1 cellular context compared by ENCODE assay signal in the genomic region with DNA sequence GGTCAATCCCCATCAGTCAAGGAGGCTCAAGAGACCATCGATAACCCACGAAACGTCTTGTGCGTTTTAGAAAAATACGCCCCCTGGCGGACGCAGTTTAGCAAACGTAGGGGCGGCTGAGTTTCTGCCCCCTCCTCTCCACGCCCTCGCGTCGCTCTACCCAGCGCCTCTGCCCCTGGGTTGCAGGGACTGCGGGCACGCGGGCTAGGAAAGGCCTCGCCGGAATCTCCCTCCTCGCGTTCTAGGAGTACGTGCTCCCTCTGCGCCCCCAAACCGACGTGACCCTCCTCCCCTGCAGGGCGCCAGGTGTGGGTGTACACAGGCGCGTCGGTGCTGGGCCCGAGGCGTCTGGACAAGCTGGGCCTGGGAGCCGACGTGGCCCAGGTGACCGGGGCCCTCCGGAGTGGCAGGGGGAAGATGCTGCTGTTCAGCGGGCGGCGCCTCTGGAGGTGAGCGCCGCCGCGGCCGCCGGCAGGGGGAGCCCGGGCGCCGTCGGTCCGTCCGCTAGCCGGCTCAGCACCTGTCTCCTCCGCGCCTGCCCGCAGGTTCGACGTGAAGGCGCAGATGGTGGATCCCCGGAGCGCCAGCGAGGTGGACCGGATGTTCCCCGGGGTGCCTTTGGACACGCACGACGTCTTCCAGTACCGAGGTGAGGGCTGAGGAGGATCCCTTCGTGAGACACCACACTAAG.
TF ChIP-seq lines count a peak whose summit lies in the region.

No MANE protein-coding gene starts in this region.

TF ChIP-seq in HepG2, 621 proteins besides CTCF, POLR2A, EP300 and RAD21 (continued from another document and continues in another):
- TF ChIP-seq, protein P1, sequence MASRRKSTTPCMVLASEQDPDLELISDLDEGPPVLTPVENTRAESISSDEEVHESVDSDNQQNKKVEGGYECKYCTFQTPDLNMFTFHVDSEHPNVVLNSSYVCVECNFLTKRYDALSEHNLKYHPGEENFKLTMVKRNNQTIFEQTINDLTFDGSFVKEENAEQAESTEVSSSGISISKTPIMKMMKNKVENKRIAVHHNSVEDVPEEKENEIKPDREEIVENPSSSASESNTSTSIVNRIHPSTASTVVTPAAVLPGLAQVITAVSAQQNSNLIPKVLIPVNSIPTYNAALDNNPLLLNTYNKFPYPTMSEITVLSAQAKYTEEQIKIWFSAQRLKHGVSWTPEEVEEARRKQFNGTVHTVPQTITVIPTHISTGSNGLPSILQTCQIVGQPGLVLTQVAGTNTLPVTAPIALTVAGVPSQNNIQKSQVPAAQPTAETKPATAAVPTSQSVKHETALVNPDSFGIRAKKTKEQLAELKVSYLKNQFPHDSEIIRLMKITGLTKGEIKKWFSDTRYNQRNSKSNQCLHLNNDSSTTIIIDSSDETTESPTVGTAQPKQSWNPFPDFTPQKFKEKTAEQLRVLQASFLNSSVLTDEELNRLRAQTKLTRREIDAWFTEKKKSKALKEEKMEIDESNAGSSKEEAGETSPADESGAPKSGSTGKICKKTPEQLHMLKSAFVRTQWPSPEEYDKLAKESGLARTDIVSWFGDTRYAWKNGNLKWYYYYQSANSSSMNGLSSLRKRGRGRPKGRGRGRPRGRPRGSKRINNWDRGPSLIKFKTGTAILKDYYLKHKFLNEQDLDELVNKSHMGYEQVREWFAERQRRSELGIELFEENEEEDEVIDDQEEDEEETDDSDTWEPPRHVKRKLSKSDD (CRISPR knock-in tag; IDR thresholded peaks at IDR 0.05; ENCODE audit: low read depth), result no peak
- peak; percentile 72; the same call in 1 of the 2 replicates for TF ChIP-seq ZFX (CRISPR knock-in tag; IDR thresholded peaks at IDR 0.05; ENCODE audit: low read depth)
- TF ChIP-seq ZNF850 (CRISPR knock-in tag; conservative IDR thresholded peaks at IDR 0.05), result no peak
- TF ChIP-seq ZFYVE20 (CRISPR knock-in tag; IDR thresholded peaks at IDR 0.05; ENCODE audit: borderline replicate concordance, low read depth), result no peak
- peak; percentile 31; the same call in 1 of the 2 replicates for TF ChIP-seq ZMYM4 (CRISPR knock-in tag; IDR thresholded peaks at IDR 0.05)
- TF ChIP-seq ZNF550 (CRISPR knock-in tag; IDR thresholded peaks at IDR 0.05; ENCODE audit: borderline replicate concordance), result no peak
- TF ChIP-seq RARG (CRISPR knock-in tag; IDR thresholded peaks at IDR 0.05; ENCODE audit: low read depth), result no peak
- TF ChIP-seq, protein P2, sequence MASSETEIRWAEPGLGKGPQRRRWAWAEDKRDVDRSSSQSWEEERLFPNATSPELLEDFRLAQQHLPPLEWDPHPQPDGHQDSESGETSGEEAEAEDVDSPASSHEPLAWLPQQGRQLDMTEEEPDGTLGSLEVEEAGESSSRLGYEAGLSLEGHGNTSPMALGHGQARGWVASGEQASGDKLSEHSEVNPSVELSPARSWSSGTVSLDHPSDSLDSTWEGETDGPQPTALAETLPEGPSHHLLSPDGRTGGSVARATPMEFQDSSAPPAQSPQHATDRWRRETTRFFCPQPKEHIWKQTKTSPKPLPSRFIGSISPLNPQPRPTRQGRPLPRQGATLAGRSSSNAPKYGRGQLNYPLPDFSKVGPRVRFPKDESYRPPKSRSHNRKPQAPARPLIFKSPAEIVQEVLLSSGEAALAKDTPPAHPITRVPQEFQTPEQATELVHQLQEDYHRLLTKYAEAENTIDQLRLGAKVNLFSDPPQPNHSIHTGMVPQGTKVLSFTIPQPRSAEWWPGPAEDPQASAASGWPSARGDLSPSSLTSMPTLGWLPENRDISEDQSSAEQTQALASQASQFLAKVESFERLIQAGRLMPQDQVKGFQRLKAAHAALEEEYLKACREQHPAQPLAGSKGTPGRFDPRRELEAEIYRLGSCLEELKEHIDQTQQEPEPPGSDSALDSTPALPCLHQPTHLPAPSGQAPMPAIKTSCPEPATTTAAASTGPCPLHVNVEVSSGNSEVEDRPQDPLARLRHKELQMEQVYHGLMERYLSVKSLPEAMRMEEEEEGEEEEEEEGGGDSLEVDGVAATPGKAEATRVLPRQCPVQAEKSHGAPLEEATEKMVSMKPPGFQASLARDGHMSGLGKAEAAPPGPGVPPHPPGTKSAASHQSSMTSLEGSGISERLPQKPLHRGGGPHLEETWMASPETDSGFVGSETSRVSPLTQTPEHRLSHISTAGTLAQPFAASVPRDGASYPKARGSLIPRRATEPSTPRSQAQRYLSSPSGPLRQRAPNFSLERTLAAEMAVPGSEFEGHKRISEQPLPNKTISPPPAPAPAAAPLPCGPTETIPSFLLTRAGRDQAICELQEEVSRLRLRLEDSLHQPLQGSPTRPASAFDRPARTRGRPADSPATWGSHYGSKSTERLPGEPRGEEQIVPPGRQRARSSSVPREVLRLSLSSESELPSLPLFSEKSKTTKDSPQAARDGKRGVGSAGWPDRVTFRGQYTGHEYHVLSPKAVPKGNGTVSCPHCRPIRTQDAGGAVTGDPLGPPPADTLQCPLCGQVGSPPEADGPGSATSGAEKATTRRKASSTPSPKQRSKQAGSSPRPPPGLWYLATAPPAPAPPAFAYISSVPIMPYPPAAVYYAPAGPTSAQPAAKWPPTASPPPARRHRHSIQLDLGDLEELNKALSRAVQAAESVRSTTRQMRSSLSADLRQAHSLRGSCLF (CRISPR knock-in tag; IDR thresholded peaks at IDR 0.05; ENCODE audit: borderline replicate concordance), result no peak
- no peak for TF ChIP-seq REXO4 (CRISPR knock-in tag; IDR thresholded peaks at IDR 0.05; ENCODE audit: borderline replicate concordance)
- TF ChIP-seq, protein P3, sequence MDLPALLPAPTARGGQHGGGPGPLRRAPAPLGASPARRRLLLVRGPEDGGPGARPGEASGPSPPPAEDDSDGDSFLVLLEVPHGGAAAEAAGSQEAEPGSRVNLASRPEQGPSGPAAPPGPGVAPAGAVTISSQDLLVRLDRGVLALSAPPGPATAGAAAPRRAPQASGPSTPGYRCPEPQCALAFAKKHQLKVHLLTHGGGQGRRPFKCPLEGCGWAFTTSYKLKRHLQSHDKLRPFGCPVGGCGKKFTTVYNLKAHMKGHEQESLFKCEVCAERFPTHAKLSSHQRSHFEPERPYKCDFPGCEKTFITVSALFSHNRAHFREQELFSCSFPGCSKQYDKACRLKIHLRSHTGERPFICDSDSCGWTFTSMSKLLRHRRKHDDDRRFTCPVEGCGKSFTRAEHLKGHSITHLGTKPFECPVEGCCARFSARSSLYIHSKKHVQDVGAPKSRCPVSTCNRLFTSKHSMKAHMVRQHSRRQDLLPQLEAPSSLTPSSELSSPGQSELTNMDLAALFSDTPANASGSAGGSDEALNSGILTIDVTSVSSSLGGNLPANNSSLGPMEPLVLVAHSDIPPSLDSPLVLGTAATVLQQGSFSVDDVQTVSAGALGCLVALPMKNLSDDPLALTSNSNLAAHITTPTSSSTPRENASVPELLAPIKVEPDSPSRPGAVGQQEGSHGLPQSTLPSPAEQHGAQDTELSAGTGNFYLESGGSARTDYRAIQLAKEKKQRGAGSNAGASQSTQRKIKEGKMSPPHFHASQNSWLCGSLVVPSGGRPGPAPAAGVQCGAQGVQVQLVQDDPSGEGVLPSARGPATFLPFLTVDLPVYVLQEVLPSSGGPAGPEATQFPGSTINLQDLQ (CRISPR knock-in tag; IDR thresholded peaks at IDR 0.05), result no peak; the same call in 1 of the 2 replicates
- peak; percentile 35 for TF ChIP-seq HOXD1 (CRISPR knock-in tag; IDR thresholded peaks at IDR 0.05)
- peak; percentile 53 for TF ChIP-seq ZFY (CRISPR knock-in tag; IDR thresholded peaks at IDR 0.05)
- TF ChIP-seq, protein P4, sequence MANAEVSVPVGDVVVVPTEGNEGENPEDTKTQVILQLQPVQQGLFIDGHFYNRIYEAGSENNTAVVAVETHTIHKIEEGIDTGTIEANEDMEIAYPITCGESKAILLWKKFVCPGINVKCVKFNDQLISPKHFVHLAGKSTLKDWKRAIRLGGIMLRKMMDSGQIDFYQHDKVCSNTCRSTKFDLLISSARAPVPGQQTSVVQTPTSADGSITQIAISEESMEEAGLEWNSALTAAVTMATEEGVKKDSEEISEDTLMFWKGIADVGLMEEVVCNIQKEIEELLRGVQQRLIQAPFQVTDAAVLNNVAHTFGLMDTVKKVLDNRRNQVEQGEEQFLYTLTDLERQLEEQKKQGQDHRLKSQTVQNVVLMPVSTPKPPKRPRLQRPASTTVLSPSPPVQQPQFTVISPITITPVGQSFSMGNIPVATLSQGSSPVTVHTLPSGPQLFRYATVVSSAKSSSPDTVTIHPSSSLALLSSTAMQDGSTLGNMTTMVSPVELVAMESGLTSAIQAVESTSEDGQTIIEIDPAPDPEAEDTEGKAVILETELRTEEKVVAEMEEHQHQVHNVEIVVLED (CRISPR knock-in tag; IDR thresholded peaks at IDR 0.05; ENCODE audit: borderline replicate concordance), result peak; percentile 45; the same call in 1 of the 2 replicates
- peak; percentile 87; the same call in 1 of the 2 replicates for TF ChIP-seq GTF3A (CRISPR knock-in tag; conservative IDR thresholded peaks at IDR 0.05)
- TF ChIP-seq POLR2AphosphoS5 (IDR thresholded peaks at IDR 0.05; ENCODE audit: low read depth, low read length), result no peak
- TF ChIP-seq PHF21A (CRISPR knock-in tag; IDR thresholded peaks at IDR 0.05), result peak; percentile 48; the same call in 1 of the 2 replicates
- TF ChIP-seq, protein P5, sequence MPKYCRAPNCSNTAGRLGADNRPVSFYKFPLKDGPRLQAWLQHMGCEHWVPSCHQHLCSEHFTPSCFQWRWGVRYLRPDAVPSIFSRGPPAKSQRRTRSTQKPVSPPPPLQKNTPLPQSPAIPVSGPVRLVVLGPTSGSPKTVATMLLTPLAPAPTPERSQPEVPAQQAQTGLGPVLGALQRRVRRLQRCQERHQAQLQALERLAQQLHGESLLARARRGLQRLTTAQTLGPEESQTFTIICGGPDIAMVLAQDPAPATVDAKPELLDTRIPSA (CRISPR knock-in tag; IDR thresholded peaks at IDR 0.05; ENCODE audit: borderline replicate concordance), result 0 out of 2 replicates have a peak, but pooled peaks have one; percentile 41
- TF ChIP-seq TRIM24 (CRISPR knock-in tag; IDR thresholded peaks at IDR 0.05), result no peak
- TF ChIP-seq, protein P6, sequence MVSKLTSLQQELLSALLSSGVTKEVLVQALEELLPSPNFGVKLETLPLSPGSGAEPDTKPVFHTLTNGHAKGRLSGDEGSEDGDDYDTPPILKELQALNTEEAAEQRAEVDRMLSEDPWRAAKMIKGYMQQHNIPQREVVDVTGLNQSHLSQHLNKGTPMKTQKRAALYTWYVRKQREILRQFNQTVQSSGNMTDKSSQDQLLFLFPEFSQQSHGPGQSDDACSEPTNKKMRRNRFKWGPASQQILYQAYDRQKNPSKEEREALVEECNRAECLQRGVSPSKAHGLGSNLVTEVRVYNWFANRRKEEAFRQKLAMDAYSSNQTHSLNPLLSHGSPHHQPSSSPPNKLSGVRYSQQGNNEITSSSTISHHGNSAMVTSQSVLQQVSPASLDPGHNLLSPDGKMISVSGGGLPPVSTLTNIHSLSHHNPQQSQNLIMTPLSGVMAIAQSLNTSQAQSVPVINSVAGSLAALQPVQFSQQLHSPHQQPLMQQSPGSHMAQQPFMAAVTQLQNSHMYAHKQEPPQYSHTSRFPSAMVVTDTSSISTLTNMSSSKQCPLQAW (CRISPR knock-in tag; IDR thresholded peaks at IDR 0.05), result peak; percentile 72; the same call in 1 of the 2 replicates
- TF ChIP-seq, protein P7, sequence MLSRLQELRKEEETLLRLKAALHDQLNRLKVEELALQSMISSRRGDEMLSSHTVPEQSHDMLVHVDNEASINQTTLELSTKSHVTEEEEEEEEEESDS (CRISPR knock-in tag; IDR thresholded peaks at IDR 0.05; ENCODE audit: borderline replicate concordance), result 0 out of 2 replicates have a peak, but pooled peaks have one; percentile 51
- TF ChIP-seq ZNF530 (CRISPR knock-in tag; IDR thresholded peaks at IDR 0.05; ENCODE audit: low read depth), result no peak
- TF ChIP-seq ZNF496 (CRISPR knock-in tag; IDR thresholded peaks at IDR 0.05; ENCODE audit: insufficient replicate concordance), result no peak
- peak; percentile 87; the same call in 1 of the 2 replicates for TF ChIP-seq ZC3H13 (CRISPR knock-in tag; IDR thresholded peaks at IDR 0.05)
- TF ChIP-seq ZNF543 (CRISPR knock-in tag; IDR thresholded peaks at IDR 0.05), result peak; percentile 90
- TF ChIP-seq KLF9 (CRISPR knock-in tag; IDR thresholded peaks at IDR 0.05; ENCODE audit: low read depth), result no peak; the same call in 1 of the 2 replicates
- peak; percentile 38; the same call in 1 of the 2 replicates for TF ChIP-seq NR1H2 (CRISPR knock-in tag; IDR thresholded peaks at IDR 0.05; ENCODE audit: borderline replicate concordance, low read depth)
- TF ChIP-seq HMG20B (CRISPR knock-in tag; conservative IDR thresholded peaks at IDR 0.05), result no peak
- TF ChIP-seq, protein P8, sequence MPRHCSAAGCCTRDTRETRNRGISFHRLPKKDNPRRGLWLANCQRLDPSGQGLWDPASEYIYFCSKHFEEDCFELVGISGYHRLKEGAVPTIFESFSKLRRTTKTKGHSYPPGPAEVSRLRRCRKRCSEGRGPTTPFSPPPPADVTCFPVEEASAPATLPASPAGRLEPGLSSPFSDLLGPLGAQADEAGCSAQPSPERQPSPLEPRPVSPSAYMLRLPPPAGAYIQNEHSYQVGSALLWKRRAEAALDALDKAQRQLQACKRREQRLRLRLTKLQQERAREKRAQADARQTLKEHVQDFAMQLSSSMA (CRISPR knock-in tag; IDR thresholded peaks at IDR 0.05), result no peak
- peak; percentile 66; the same call in 1 of the 2 replicates for TF ChIP-seq FOXC1 (CRISPR knock-in tag; IDR thresholded peaks at IDR 0.05; ENCODE audit: borderline replicate concordance)
- peak; percentile 95 for TF ChIP-seq RBM39 (IDR thresholded peaks at IDR 0.05; ENCODE audit: low read depth, low read length, poor library complexity, severe bottlenecking)
- TF ChIP-seq SP5 (CRISPR knock-in tag; IDR thresholded peaks at IDR 0.05; ENCODE audit: borderline replicate concordance, low read depth), result no peak
- TF ChIP-seq GLI4 (CRISPR knock-in tag; IDR thresholded peaks at IDR 0.05; ENCODE audit: borderline replicate concordance), result peak; percentile 81; the same call in 1 of the 2 replicates
- peak; percentile 36; the same call in 1 of the 2 replicates for TF ChIP-seq SOX5 (CRISPR knock-in tag; IDR thresholded peaks at IDR 0.05; ENCODE audit: borderline replicate concordance)
- TF ChIP-seq HCFC1 (IDR thresholded peaks at IDR 0.05; ENCODE audit: low read depth, low read length), result peak; percentile 39
- TF ChIP-seq, protein P9, sequence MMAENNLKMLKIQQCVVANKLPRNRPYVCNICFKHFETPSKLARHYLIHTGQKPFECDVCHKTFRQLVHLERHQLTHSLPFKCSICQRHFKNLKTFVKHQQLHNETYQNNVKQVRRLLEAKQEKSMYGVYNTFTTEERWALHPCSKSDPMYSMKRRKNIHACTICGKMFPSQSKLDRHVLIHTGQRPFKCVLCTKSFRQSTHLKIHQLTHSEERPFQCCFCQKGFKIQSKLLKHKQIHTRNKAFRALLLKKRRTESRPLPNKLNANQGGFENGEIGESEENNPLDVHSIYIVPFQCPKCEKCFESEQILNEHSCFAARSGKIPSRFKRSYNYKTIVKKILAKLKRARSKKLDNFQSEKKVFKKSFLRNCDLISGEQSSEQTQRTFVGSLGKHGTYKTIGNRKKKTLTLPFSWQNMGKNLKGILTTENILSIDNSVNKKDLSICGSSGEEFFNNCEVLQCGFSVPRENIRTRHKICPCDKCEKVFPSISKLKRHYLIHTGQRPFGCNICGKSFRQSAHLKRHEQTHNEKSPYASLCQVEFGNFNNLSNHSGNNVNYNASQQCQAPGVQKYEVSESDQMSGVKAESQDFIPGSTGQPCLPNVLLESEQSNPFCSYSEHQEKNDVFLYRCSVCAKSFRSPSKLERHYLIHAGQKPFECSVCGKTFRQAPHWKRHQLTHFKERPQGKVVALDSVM (CRISPR knock-in tag; IDR thresholded peaks at IDR 0.05), result peak; percentile 60; the same call in 1 of the 2 replicates
